Comparison of ENCODE assay signal across 28 cellular contexts in genomic region chr2:4718777-4719176, GRCh38.
"Had no signal": no experiment of that assay in that cellular context is flagged by ENCODE, and none has a peak within 500 bp of the region (broad histone marks: within the 10 kb centered on the region; RNA-seq: fewer than 3 reads in every experiment).

No MANE protein-coding gene starts in this region.

- H3K4me1 Mint-ChIP-seq: stimulated activated effector memory CD8-positive, alpha-beta T cell treated with anti-CD3 and anti-CD28 coated beads, Interleukin-12 subunit alpha, Interleukin-12 subunit beta, amount 100 ng/mL, for 72 hours; stimulated activated memory B cell treated with anti-CD40 and anti-IgM and Interleukin-4, amounts not matched to agents 10 μg/mL and 1 μg/mL and 100 μg/mL, for 72 hours; stimulated activated naive B cell treated with anti-CD40 and anti-IgM and Interleukin-4, amounts not matched to agents 10 μg/mL and 1 μg/mL and 100 μg/mL, for 72 hours; stimulated activated naive CD8-positive, alpha-beta T cell treated with anti-CD3 and anti-CD28 coated beads, Interleukin-15, amount 100 ng/mL, for 72 hours had no signal

- H3K27me3 Mint-ChIP-seq: stimulated activated memory B cell treated with anti-CD40 and anti-IgM and Interleukin-4, amounts not matched to agents 10 μg/mL and 1 μg/mL and 100 μg/mL, for 72 hours; stimulated activated naive B cell treated with anti-CD40 and anti-IgM and Interleukin-4, amounts not matched to agents 10 μg/mL and 1 μg/mL and 100 μg/mL, for 72 hours; stimulated activated naive CD8-positive, alpha-beta T cell treated with anti-CD3 and anti-CD28 coated beads, Interleukin-15, amount 100 ng/mL, for 72 hours; stimulated activated naive CD8-positive, alpha-beta T cell treated with anti-CD3 and anti-CD28 coated beads, Interleukin-15, Interleukin-2, amounts not matched to agents 100 ng/mL and 50 ng/mL, for 24 hours had no signal

- H3K27me3 ChIP-seq: stomach, suprapubic skin, testis, thyroid gland, tibial artery, tibial nerve, transverse colon, upper lobe of left lung, upper lobe of right lung, uterus, vagina had no signal

- ATAC-seq: stimulated activated effector memory CD8-positive, alpha-beta T cell treated with anti-CD3 and anti-CD28 coated beads, Interleukin-12 subunit alpha, Interleukin-12 subunit beta, amount 100 ng/mL, for 72 hours; stimulated activated memory B cell treated with anti-CD40 and anti-IgM and Interleukin-4, amounts not matched to agents 10 μg/mL and 1 μg/mL and 100 μg/mL, for 72 hours; stimulated activated naive B cell treated with anti-CD40 and anti-IgM and Interleukin-4, amounts not matched to agents 10 μg/mL and 1 μg/mL and 100 μg/mL, for 72 hours; stimulated activated naive CD8-positive, alpha-beta T cell treated with anti-CD3 and anti-CD28 coated beads, Interleukin-15, amount 100 ng/mL, for 72 hours; stimulated activated naive CD8-positive, alpha-beta T cell treated with anti-CD3 and anti-CD28 coated beads, Interleukin-15, Interleukin-2, amounts not matched to agents 100 U/mL and 50 U/mL, for 24 hours; upper lobe of right lung had no signal

- H3K27ac Mint-ChIP-seq: stimulated activated effector memory CD8-positive, alpha-beta T cell treated with anti-CD3 and anti-CD28 coated beads, Interleukin-12 subunit alpha, Interleukin-12 subunit beta, amount 100 ng/mL, for 72 hours; stimulated activated memory B cell treated with anti-CD40 and anti-IgM and Interleukin-4, amounts not matched to agents 10 μg/mL and 1 μg/mL and 100 μg/mL, for 72 hours; stimulated activated naive B cell treated with anti-CD40 and anti-IgM and Interleukin-4, amounts not matched to agents 10 μg/mL and 1 μg/mL and 100 μg/mL, for 72 hours; stimulated activated naive CD8-positive, alpha-beta T cell treated with anti-CD3 and anti-CD28 coated beads, Interleukin-15, amount 100 ng/mL, for 72 hours; stimulated activated naive CD8-positive, alpha-beta T cell treated with anti-CD3 and anti-CD28 coated beads, Interleukin-15, Interleukin-2, amounts not matched to agents 100 ng/mL and 50 ng/mL, for 24 hours; type B pancreatic cell had no signal

- H3K4me3 ChIP-seq: stomach, suprapubic skin, testis, thoracic aorta, thyroid gland, tibial artery, tibial nerve, transverse colon, upper lobe of left lung, upper lobe of right lung, uterus, vagina had no signal

- H3K4me3 Mint-ChIP-seq: stimulated activated effector memory CD8-positive, alpha-beta T cell treated with anti-CD3 and anti-CD28 coated beads, Interleukin-12 subunit alpha, Interleukin-12 subunit beta, amount 100 ng/mL, for 72 hours; stimulated activated memory B cell treated with anti-CD40 and anti-IgM and Interleukin-4, amounts not matched to agents 10 μg/mL and 1 μg/mL and 100 μg/mL, for 72 hours; stimulated activated naive B cell treated with anti-CD40 and anti-IgM and Interleukin-4, amounts not matched to agents 10 μg/mL and 1 μg/mL and 100 μg/mL, for 72 hours; stimulated activated naive CD8-positive, alpha-beta T cell treated with anti-CD3 and anti-CD28 coated beads, Interleukin-15, amount 100 ng/mL, for 72 hours; stimulated activated naive CD8-positive, alpha-beta T cell treated with anti-CD3 and anti-CD28 coated beads, Interleukin-15, Interleukin-2, amounts not matched to agents 100 ng/mL and 50 ng/mL, for 24 hours; type B pancreatic cell had no signal

- H3K27ac ChIP-seq: stomach, suprapubic skin, testis, thoracic aorta, thyroid gland, tibial artery, tibial nerve, transverse colon, upper lobe of left lung, upper lobe of right lung, uterus, vagina had no signal

- H3K36me3 Mint-ChIP-seq: stimulated activated effector memory CD8-positive, alpha-beta T cell treated with anti-CD3 and anti-CD28 coated beads, Interleukin-12 subunit alpha, Interleukin-12 subunit beta, amount 100 ng/mL, for 72 hours; stimulated activated memory B cell treated with anti-CD40 and anti-IgM and Interleukin-4, amounts not matched to agents 10 μg/mL and 1 μg/mL and 100 μg/mL, for 72 hours; stimulated activated naive B cell treated with anti-CD40 and anti-IgM and Interleukin-4, amounts not matched to agents 10 μg/mL and 1 μg/mL and 100 μg/mL, for 72 hours; type B pancreatic cell had no signal

- DNase-seq: stimulated activated CD4-positive, alpha-beta T cell treated with anti-CD3 and anti-CD28 coated beads, Interleukin-2, amount 100 ng/mL, for 48 hours; stimulated activated CD4-positive, alpha-beta T cell treated with anti-CD3 and anti-CD28 coated beads, Interleukin-4, amount 100 ng/mL, for 1 hour; stimulated activated CD4-positive, alpha-beta T cell treated with anti-CD3 and anti-CD28 coated beads, Interleukin-4, amount 100 ng/mL, for 24 hours; stimulated activated CD4-positive, alpha-beta T cell treated with anti-CD3 and anti-CD28 coated beads, Interleukin-4, amount 100 ng/mL, for 4 hours; stimulated activated CD8-positive, alpha-beta memory T cell treated with anti-CD3 and anti-CD28 coated beads, Interleukin-4, amount 100 ng/mL, for 48 hours; stimulated activated naive B cell treated with anti-CD40 and anti-IgM and Interleukin-4, amounts not matched to agents 10 μg/mL and 1 μg/mL and 100 μg/mL, for 72 hours; stimulated activated naive CD4-positive, alpha-beta T cell; stimulated activated naive CD4-positive, alpha-beta T cell treated with Interleukin-2 at 50 U/mL for 16 hours; stimulated activated naive CD8-positive, alpha-beta T cell treated with anti-CD3 and anti-CD28 coated beads, Interleukin-15, amount 100 ng/mL, for 72 hours; stimulated activated naive CD8-positive, alpha-beta T cell treated with anti-CD3 and anti-CD28 coated beads, Interleukin-15, Interleukin-2, amounts not matched to agents 100 U/mL and 50 U/mL, for 24 hours; stomach; substantia nigra; testis; thyroid gland; tibial artery; transverse colon; trophoblast cell; upper lobe of left lung; upper lobe of right lung; uterus had no signal
